18 cellular contexts compared by ENCODE assay signal in genomic region chr3:15307580-15307979, GRCh38. TPM values are rescaled to one million over a fixed set of nuclear protein-coding genes. Genes with fewer than 3 reads are reported as not detected.
A peak's percentile ranks its signal among the peaks of the same experiment; 100 is the strongest.
DNase-seq lines count a peak whose midpoint lies in the region; ATAC-seq and TF ChIP-seq lines count a peak whose summit lies in the region.
"Had no signal": no experiment of that assay in that cellular context is flagged by ENCODE, and none has a peak within 500 bp of the region (broad histone marks: within the 10 kb centered on the region; RNA-seq: fewer than 3 reads in every experiment).

No MANE protein-coding gene starts in this region.

- peaks cover 57% of the 10 kb centered on the region for H3K36me3 Mint-ChIP-seq in activated B cell treated with CpG ODN at 0.5 μM for 24 hours (ENCODE audit: low read depth)

- H3K27me3 ChIP-seq in neutrophil = no peaks in the 10 kb centered on the region
- H3K27me3 ChIP-seq in tibial nerve = no peaks in the 10 kb centered on the region
- H3K27me3 ChIP-seq in MM.1S (replicated peaks; ENCODE audit: insufficient read depth, low read length) = no peaks in the 10 kb centered on the region
- no peaks in the 10 kb centered on the region for H3K27me3 ChIP-seq in stomach
- H3K27me3 ChIP-seq: BLaER1, Peyer's patch had no signal

- H3K4me1 ChIP-seq in neutrophil (ENCODE audit: control insufficient read depth in 1 of 2, insufficient read depth in 1 of 2, low read depth in 1 of 2, low read length in 1 of 2) (peaks cover 34 to 42% of the 10 kb centered on the region in 2 experiments), tibial nerve (peaks cover 0 to 82% (median 47%) of the 10 kb centered on the region in 4 donors), MM.1S (ENCODE audit: low read length) (peaks cover 9% of the 10 kb centered on the region), stomach (peaks cover 0 to 26% (median 21%) of the 10 kb centered on the region in 4 donors)
- H3K4me1 ChIP-seq: Peyer's patch had no signal

- H3K4me1 Mint-ChIP-seq in activated B cell treated with CpG ODN at 0.5 μM for 24 hours = peaks cover 90% of the 10 kb centered on the region

- H4K20me1 ChIP-seq in MM.1S (ENCODE audit: insufficient read depth, low read length) = no peaks in the 10 kb centered on the region
- H4K20me1 ChIP-seq: BLaER1 had no signal

- POLR2A ChIA-PET in activated B cell treated with CpG ODN at 0.5 μM for 24 hours (lab: Charles Lee) = interaction anchor here (0.5 to 3.1 kb wide), 7 partner anchors 8 to 54 kb away, joined by 3 to 25 read pairs (median 4); partner anchors contain the start of gene SH3BP5

- no peak overlapping the region for H2AFZ ChIP-seq in MM.1S (ENCODE audit: low read length)

- no peak for ATAC-seq in activated B cell treated with CpG ODN at 0.5 μM for 24 hours (ENCODE audit: low read depth)
- ATAC-seq: SK-N-SH treated with all-trans-retinoic acid at 6 μM for 48 hours had no signal

- TF ChIP-seq EP300 in tibial nerve (IDR thresholded peaks at IDR 0.05) (no peak), stomach (IDR thresholded peaks at IDR 0.05) (no peak)

- H3K27ac ChIP-seq in neutrophil (peak overlapping the region; percentile 62), tibial nerve (peak overlapping the region; percentile 40 to 98 (median 90)), MM.1S (ENCODE audit: low read length) (no peak overlapping the region), stomach (no peak overlapping the region)
- H3K27ac ChIP-seq: BLaER1 had no signal

- peak overlapping the region; percentile 53 for H3K27ac Mint-ChIP-seq in activated B cell treated with CpG ODN at 0.5 μM for 24 hours

- no peak overlapping the region for H3K4me2 ChIP-seq in MM.1S (ENCODE audit: low read depth, low read length)
- H3K4me2 ChIP-seq: BLaER1 had no signal

- CTCF ChIA-PET in activated B cell treated with CpG ODN at 0.5 μM for 24 hours (lab: Charles Lee) = interaction anchor here (1.4 kb wide), 1 partner anchor 40 kb away, joined by 5 read pairs; no protein-coding TSS in a partner anchor

- H3K4me3 Mint-ChIP-seq in activated B cell treated with CpG ODN at 0.5 μM for 24 hours = no peak overlapping the region

- TF ChIP-seq POLR2A in tibial nerve (IDR thresholded peaks at IDR 0.05) (no peak), stomach (IDR thresholded peaks at IDR 0.05) (no peak)

- H3K9ac ChIP-seq in MM.1S (ENCODE audit: low read length) = no peak overlapping the region
- H3K9ac ChIP-seq: BLaER1 had no signal

- intact Hi-C loops in activated B cell treated with CpG ODN at 0.5 μM for 24 hours (cut with micrococcal nuclease) = no loop called here
- intact Hi-C loops in stomach (cut with DNase I; ENCODE audit: low total_unique reads) = no loop called here

- 88 to 90% methylated on average over 11 of the region's 11 CpGs for WGBS in tibial nerve, 2 donors
- WGBS in stomach, 5 donors = 95 to 98% (median 96%) methylated on average over 11 of the region's 11 CpGs

- H3K36me3 ChIP-seq in neutrophil = peaks cover 20% of the 10 kb centered on the region
- H3K36me3 ChIP-seq in tibial nerve = peaks cover 0 to 18% (median 3%) of the 10 kb centered on the region in 3 donors
- no peaks in the 10 kb centered on the region for H3K36me3 ChIP-seq in MM.1S (replicated peaks; ENCODE audit: insufficient read depth, low read length)
- peaks cover 9 to 13% (median 12%) of the 10 kb centered on the region in 4 donors for H3K36me3 ChIP-seq in stomach
- H3K36me3 ChIP-seq: BLaER1 had no signal

- H3F3A ChIP-seq in MM.1S (ENCODE audit: insufficient read depth, low read length) = no peaks in the 10 kb centered on the region

- H3K9me3 Mint-ChIP-seq in activated B cell treated with CpG ODN at 0.5 μM for 24 hours = no peaks in the 10 kb centered on the region

- no peaks in the 10 kb centered on the region for H3K79me2 ChIP-seq in MM.1S (ENCODE audit: low read length)

- DNase-seq in activated B cell treated with CpG ODN at 0.5 μM for 24 hours (no peak), left kidney (ENCODE audit: low read depth, low spot score) (peak; percentile 63), tibial nerve (ENCODE audit: low spot score in 2 of 2) (no peak), MM.1S (no peak), DMS79 (lab: John Stamatoyannopoulos, UW) (no peak), stomach (no peak), HPDE6-E6E7 (ENCODE audit: extremely low spot score) (no peak)
- DNase-seq: DMS153, KBM-7, NCI-H1105, NCI-H1930, NCI-H2171, NCI-H510A treated with DMSO at 0.1 percent for 48 hours, Right ventricle myocardium superior had no signal

- H3K27me3 Mint-ChIP-seq in activated B cell treated with CpG ODN at 0.5 μM for 24 hours = no peaks in the 10 kb centered on the region

- H3K4me3 ChIP-seq in neutrophil (ENCODE audit: low read depth in 1 of 2, low read length in 1 of 2) (no peak overlapping the region), tibial nerve (no peak overlapping the region), MM.1S (ENCODE audit: low read length) (no peak overlapping the region), stomach (no peak overlapping the region)
- H3K4me3 ChIP-seq: BLaER1, Peyer's patch had no signal

- H3K9me3 ChIP-seq in neutrophil (no peaks in the 10 kb centered on the region), tibial nerve (no peaks in the 10 kb centered on the region), MM.1S (replicated peaks; ENCODE audit: insufficient read depth, low read length) (no peaks in the 10 kb centered on the region), stomach (no peaks in the 10 kb centered on the region)
- H3K9me3 ChIP-seq: BLaER1, Peyer's patch had no signal

- H3K9me2 ChIP-seq in MM.1S (replicated peaks; ENCODE audit: insufficient read depth, low read length) = no peaks in the 10 kb centered on the region

- TF ChIP-seq CTCF in activated B cell treated with CpG ODN at 0.5 μM for 24 hours (IDR thresholded peaks at IDR 0.05) (no peak), neutrophil (IDR thresholded peaks at IDR 0.05) (no peak), tibial nerve (IDR thresholded peaks at IDR 0.05) (no peak), MM.1S (IDR thresholded peaks at IDR 0.05; ENCODE audit: low read length) (no peak), stomach (IDR thresholded peaks at IDR 0.05) (no peak)

RNA-seq across cellular contexts. Expression of gene SH3BP5, which starts 24.8 kb away (rescaled TPM):
- total RNA-seq in activated B cell treated with CpG ODN at 0.5 μM for 24 hours = 60.5 and 66.0 TPM in 2 replicates
- total RNA-seq in tibial nerve = 100 to 1,000 TPM in 3 of 4 donors, 10 to 100 TPM in 1; 99.0 to 113 (median 105) TPM
- total RNA-seq in stomach = 10 to 100 TPM in 4 of 5 donors, 1 to 10 TPM in 1; 1.8 to 43.7 (median 27.5) TPM
- polyA plus RNA-seq in stomach = 10 to 100 TPM; 12.5 to 16.5 (median 13.0) TPM

Comparison
In these comparisons a context has a peak if more than half of its experiments do, and no peak if none do; other contexts are left out.
1. H3K27ac ChIP-seq: peak in neutrophil (single experiment) and tibial nerve (4 of 4); none in MM.1S (single experiment) and stomach (0 of 5).